ENCODE assay signal across 8 cellular contexts in the genomic region with DNA sequence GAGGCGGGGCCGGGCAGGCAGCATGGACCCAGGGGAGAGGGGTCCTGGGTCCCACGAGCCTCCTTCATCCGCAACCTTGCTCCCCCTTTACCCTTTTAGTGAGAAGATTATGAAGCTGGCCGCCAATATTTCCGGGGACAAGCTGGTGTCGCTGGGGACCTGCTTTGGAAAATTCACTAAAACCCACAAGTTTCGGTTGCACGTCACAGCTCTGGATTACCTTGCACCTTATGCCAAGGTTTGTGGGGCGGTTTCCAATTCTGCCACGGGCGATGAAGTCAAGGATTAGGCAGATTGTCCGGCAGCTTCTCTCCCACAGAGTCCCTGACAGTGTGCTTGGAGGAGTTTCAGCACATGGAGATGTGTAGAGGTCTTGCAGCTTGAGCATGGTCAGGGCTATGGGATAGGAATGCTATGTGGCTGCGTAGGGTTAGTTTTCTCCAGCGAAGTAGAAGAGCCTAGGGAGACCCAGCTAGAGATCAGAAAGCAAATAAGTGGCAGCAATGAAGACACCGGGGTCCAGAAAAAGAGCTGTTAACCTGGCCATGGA. TPM values are rescaled to one million over a fixed set of nuclear protein-coding genes. Genes with fewer than 3 reads are reported as not detected.
A peak's percentile ranks its signal among the peaks of the same experiment; 100 is the strongest.
DNase-seq lines count a peak whose midpoint lies in the region; ATAC-seq and TF ChIP-seq lines count a peak whose summit lies in the region.

No MANE protein-coding gene starts in this region.

- TF ChIP-seq CTCF in GM23338 (conservative IDR thresholded peaks at IDR 0.05; ENCODE audit: low read depth in 2 of 2) (no peak), esophagus squamous epithelium (IDR thresholded peaks at IDR 0.05) (no peak), psoas muscle (IDR thresholded peaks at IDR 0.05) (no peak)

- no peaks in the 10 kb centered on the region for H3K27me3 ChIP-seq in GM23338 (ENCODE audit: insufficient read depth)
- H3K27me3 ChIP-seq in esophagus squamous epithelium: no peaks in the 10 kb centered on the region
- no peaks in the 10 kb centered on the region for H3K27me3 ChIP-seq in psoas muscle (ENCODE audit: insufficient read depth in 3 of 3, low read length in 2 of 3)

- H3K4me3 Mint-ChIP-seq in GM23338 (peak overlapping the region; percentile 99), T-cell (peak overlapping the region; percentile 98 to 100 (median 100))

- POLR2A ChIA-PET in T-cell (lab: Charles Lee): interaction anchor here (0.5 to 0.6 kb wide), 4 partner anchors 38 to 1949 kb away, joined by 3 to 12 read pairs (median 4); a partner anchor contains a TSS

- H3K27me3 Mint-ChIP-seq in GM23338 (ENCODE audit: insufficient read depth, low read depth, poor library complexity) (peaks cover 13% of the 10 kb centered on the region), T-cell (no peaks in the 10 kb centered on the region)

- H3K9me3 Mint-ChIP-seq in GM23338: no peaks in the 10 kb centered on the region; the same call in 2 of the 3 replicates
- no peaks in the 10 kb centered on the region for H3K9me3 Mint-ChIP-seq in T-cell

- CTCF ChIA-PET in T-cell (lab: Charles Lee): interaction anchor here in 1 of 2 donors (0.5 to 0.8 kb wide), 5 partner anchors 11 to 415 kb away, joined by 3 read pairs; a partner anchor contains a TSS

- peak overlapping the region; percentile 92 for H3K27ac ChIP-seq in GM23338 (ENCODE audit: low read depth)
- H3K27ac ChIP-seq in esophagus squamous epithelium: peak overlapping the region; percentile 85 to 92 (median 89)
- peak overlapping the region; percentile 94 for H3K27ac ChIP-seq in psoas muscle

- peaks cover 52% of the 10 kb centered on the region for H3K79me2 ChIP-seq in GM23338 (replicated peaks; ENCODE audit: insufficient read depth)

- H3K4me3 ChIP-seq in GM23338 (peak overlapping the region; percentile 99), esophagus squamous epithelium (peak overlapping the region; percentile 70 to 93 (median 84)), psoas muscle (peak overlapping the region; percentile 91)

- H2AFZ ChIP-seq in GM23338: no peak overlapping the region

- no peak for DNase-seq in GM23338 (ENCODE audit: low spot score)
- no peak for DNase-seq in T-cell
- DNase-seq in esophagus squamous epithelium (lab: John Stamatoyannopoulos, UW): no peak
- DNase-seq in psoas muscle: no peak
- no peak for DNase-seq in head of caudate nucleus
- no peak for DNase-seq in NCI-H2227 treated with DMSO at 0.1 percent for 48 hours (lab: John Stamatoyannopoulos, UW)
- no peak for DNase-seq in UCSD-AML1 (lab: John Stamatoyannopoulos, UW; ENCODE audit: unreplicated experiment)

- TF ChIP-seq POLR2A in esophagus squamous epithelium (IDR thresholded peaks at IDR 0.05): no peak

- H3F3A ChIP-seq in GM23338 (replicated peaks; ENCODE audit: low read depth): peaks cover 32% of the 10 kb centered on the region; the same call in 1 of the 2 replicates

- intact Hi-C loops in esophagus squamous epithelium (cut with DNase I) (no loop called here), psoas muscle (cut with DNase I) (loop anchor here (2.0 to 5.0 kb wide), 2 partner anchors 42 to 45 kb away; no protein-coding TSS in a partner anchor), head of caudate nucleus (cut with DNase I) (no loop called here)

- H3K36me3 ChIP-seq in GM23338 (ENCODE audit: insufficient read depth) (peaks cover 41% of the 10 kb centered on the region), esophagus squamous epithelium (peaks cover 0 to 61% (median 9%) of the 10 kb centered on the region in 3 donors), psoas muscle (ENCODE audit: insufficient read depth in 1 of 2, low read depth in 1 of 2) (peaks cover 5 to 65% of the 10 kb centered on the region in 2 donors)

- H3K4me2 ChIP-seq in GM23338: peak overlapping the region; percentile 100

- H3K4me1 Mint-ChIP-seq in GM23338: peaks cover 22% of the 10 kb centered on the region
- peaks cover 48 to 57% (median 50%) of the 10 kb centered on the region in 3 donors for H3K4me1 Mint-ChIP-seq in T-cell

- ATAC-seq in GM23338: no peak; the same call in 2 of the 3 replicates
- ATAC-seq in T-cell (replicated peaks in 1 of 4): no peak
- no peak for ATAC-seq in psoas muscle
- ATAC-seq in HG02763 (IDR thresholded peaks at IDR 0.05; ENCODE audit: unreplicated experiment): no peak

- peaks cover 15% of the 10 kb centered on the region; the same call in 1 of the 2 replicates for H3K4me1 ChIP-seq in GM23338 (ENCODE audit: insufficient read depth)
- peaks cover 17 to 43% (median 24%) of the 10 kb centered on the region in 3 donors for H3K4me1 ChIP-seq in esophagus squamous epithelium
- H3K4me1 ChIP-seq in psoas muscle: peaks cover 23% of the 10 kb centered on the region

- 0 out of 2 replicates have a peak, but pooled peaks cover 11% of the 10 kb centered on the region for H4K20me1 ChIP-seq in GM23338 (replicated peaks; ENCODE audit: insufficient read depth)

- H3K9me3 ChIP-seq in esophagus squamous epithelium: no peaks in the 10 kb centered on the region
- no peaks in the 10 kb centered on the region for H3K9me3 ChIP-seq in psoas muscle

- WGBS in esophagus squamous epithelium, 2 donors: 8 to 16% methylated on average over 5 to 15 of the region's 16 CpGs
- WGBS in psoas muscle, 3 donors: 7 to 10% (median 8%) methylated on average over 16 of the region's 16 CpGs

- H3K36me3 Mint-ChIP-seq in GM23338 (ENCODE audit: low read depth) (peaks cover 77% of the 10 kb centered on the region), T-cell (peaks cover 32% of the 10 kb centered on the region)

- H3K9me2 ChIP-seq in GM23338 (ENCODE audit: insufficient read depth): no peaks in the 10 kb centered on the region

- H3K27ac Mint-ChIP-seq in GM23338: peak overlapping the region; percentile 99
- H3K27ac Mint-ChIP-seq in T-cell: peak overlapping the region; percentile 97 to 100

TF ChIP-seq in GM23338, 12 proteins besides CTCF, POLR2A, EP300 and RAD21 (continues in another document):
- TF ChIP-seq ZNF331 (CRISPR knock-in tag; IDR thresholded peaks at IDR 0.05; ENCODE audit: low read depth) (no peak), STAT1 (IDR thresholded peaks at IDR 0.05; ENCODE audit: unreplicated experiment) (no peak)
- TF ChIP-seq, protein P1, sequence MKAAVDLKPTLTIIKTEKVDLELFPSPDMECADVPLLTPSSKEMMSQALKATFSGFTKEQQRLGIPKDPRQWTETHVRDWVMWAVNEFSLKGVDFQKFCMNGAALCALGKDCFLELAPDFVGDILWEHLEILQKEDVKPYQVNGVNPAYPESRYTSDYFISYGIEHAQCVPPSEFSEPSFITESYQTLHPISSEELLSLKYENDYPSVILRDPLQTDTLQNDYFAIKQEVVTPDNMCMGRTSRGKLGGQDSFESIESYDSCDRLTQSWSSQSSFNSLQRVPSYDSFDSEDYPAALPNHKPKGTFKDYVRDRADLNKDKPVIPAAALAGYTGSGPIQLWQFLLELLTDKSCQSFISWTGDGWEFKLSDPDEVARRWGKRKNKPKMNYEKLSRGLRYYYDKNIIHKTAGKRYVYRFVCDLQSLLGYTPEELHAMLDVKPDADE (IDR thresholded peaks at IDR 0.05): no peak

RNA-seq across cellular contexts. Expression of a gene that starts 0.6 kb away (rescaled TPM):
- total RNA-seq in GM23338 (2014; rRNA removed; shearing (Covaris generic)): 30.4 and 32.7 TPM in 2 replicates
- polyA plus RNA-seq in GM23338 (2016; fragmentation: Nextera tagmentation; extraction: Ambion mirVana): 42.9 and 47.4 TPM in 2 replicates
- 10 to 100 TPM; 23.7 to 32.9 (median 29.6) TPM for total RNA-seq in T-cell
- total RNA-seq in esophagus squamous epithelium: 10 to 100 TPM; 14.1 to 29.6 (median 25.5) TPM
- 10 to 100 TPM; 12.8 to 24.8 (median 16.6) TPM for total RNA-seq in psoas muscle
- 10 to 100 TPM in 2 of 3 donors, 1 to 10 TPM in 1; 9.2 to 21.1 (median 15.6) TPM for polyA plus RNA-seq in psoas muscle

RNA-seq across cellular contexts. Expression of a gene that starts 0.8 kb away (rescaled TPM):
- total RNA-seq in GM23338 (2014; rRNA removed; shearing (Covaris generic)): 55.7 and 79.9 TPM in 2 replicates
- polyA plus RNA-seq in GM23338 (2016; fragmentation: Nextera tagmentation; extraction: Ambion mirVana): 18.2 and 21.4 TPM in 2 replicates
- total RNA-seq in T-cell: 10 to 100 TPM; 31.2 to 70.4 (median 59.8) TPM
- total RNA-seq in esophagus squamous epithelium: 10 to 100 TPM; 24.0 to 36.0 (median 30.1) TPM
- total RNA-seq in psoas muscle: 10 to 100 TPM; 28.3 to 36.5 (median 35.4) TPM
- 10 to 100 TPM; 16.7 to 25.3 (median 22.6) TPM for polyA plus RNA-seq in psoas muscle

RNA-seq across cellular contexts. Expression of a gene that starts 9.8 kb away (rescaled TPM):
- 43.4 and 48.7 TPM in 2 replicates for total RNA-seq in GM23338 (2014; rRNA removed; shearing (Covaris generic))
- polyA plus RNA-seq in GM23338 (2016; fragmentation: Nextera tagmentation; extraction: Ambion mirVana) (16.2 and 18.8 TPM in 2 replicates), psoas muscle (10 to 100 TPM in 1 of 3 donors, 1 to 10 TPM in 2; 6.8 to 19.8 (median 7.8) TPM)
- total RNA-seq in T-cell (10 to 100 TPM in 3 of 5 donors, 1 to 10 TPM in 2; 5.3 to 20.5 (median 16.1) TPM), esophagus squamous epithelium (10 to 100 TPM; 14.3 to 21.8 (median 21.4) TPM), psoas muscle (10 to 100 TPM in 2 of 4 donors, 1 to 10 TPM in 2; 8.7 to 16.4 (median 11.0) TPM)

RNA-seq across cellular contexts. Expression of a gene that starts 11.4 kb away (rescaled TPM):
- total RNA-seq in GM23338 (2014; rRNA removed; shearing (Covaris generic)): not detected in 2 replicates
- 0.29 and 1.3 TPM in 2 replicates for polyA plus RNA-seq in GM23338 (2016; fragmentation: Nextera tagmentation; extraction: Ambion mirVana)
- total RNA-seq in T-cell: 1 to 10 TPM; 2.6 to 4.6 (median 3.0) TPM
- not detected for total RNA-seq in esophagus squamous epithelium
- under 1 TPM in 2 of 4 donors, not detected in 2; 0.26 to 0.34 TPM for total RNA-seq in psoas muscle
- polyA plus RNA-seq in psoas muscle: under 1 TPM in 2 of 3 donors, not detected in 1; 0.09 to 0.13 TPM

RNA-seq across cellular contexts. Expression of a gene that starts 29.0 kb away (rescaled TPM):
- total RNA-seq in GM23338 (2014; rRNA removed; shearing (Covaris generic)): 25.2 and 32.7 TPM in 2 replicates
- 28.8 and 29.1 TPM in 2 replicates for polyA plus RNA-seq in GM23338 (2016; fragmentation: Nextera tagmentation; extraction: Ambion mirVana)
- 10 to 100 TPM; 40.5 to 61.9 (median 55.9) TPM for total RNA-seq in T-cell
- total RNA-seq in esophagus squamous epithelium: 10 to 100 TPM; 21.5 to 38.9 (median 24.9) TPM
- 10 to 100 TPM; 46.2 to 60.6 (median 55.5) TPM for total RNA-seq in psoas muscle
- polyA plus RNA-seq in psoas muscle: 10 to 100 TPM; 38.1 to 76.2 (median 56.5) TPM

Comparison
In these comparisons a context has a peak if more than half of its experiments do, and no peak if none do; other contexts are left out.
1. intact Hi-C loops: an anchor here in psoas muscle (2.0 to 5.0 kb wide); none called in esophagus squamous epithelium and head of caudate nucleus.